Comparison of ENCODE assay signal across 18 cellular contexts in genomic region chrX:120311632-120312000, GRCh38. TPM values are rescaled to one million over a fixed set of nuclear protein-coding genes. Genes with fewer than 3 reads are reported as not detected.
DNase-seq lines count a peak whose midpoint lies in the region; ATAC-seq and TF ChIP-seq lines count a peak whose summit lies in the region.
"Had no signal": no experiment of that assay in that cellular context is flagged by ENCODE, and none has a peak within 500 bp of the region (broad histone marks: within the 10 kb centered on the region; RNA-seq: fewer than 3 reads in every experiment).

No MANE protein-coding gene starts in this region.

- CTCF ChIA-PET in Caco-2 (lab: Charles Lee) = interaction anchor here (0.6 kb wide), 1 partner anchor 154 kb away, joined by 3 read pairs; no protein-coding TSS in a partner anchor

- H3K9me3 Mint-ChIP-seq in Caco-2 (ENCODE audit: unreplicated experiment) (no peaks in the 10 kb centered on the region), memory B cell (no peaks in the 10 kb centered on the region)

- H3K4me3 Mint-ChIP-seq in Caco-2 (ENCODE audit: unreplicated experiment) = peak overlapping the region; percentile 67
- H3K4me3 Mint-ChIP-seq in memory B cell = peak overlapping the region; percentile 29

- no peak for TF ChIP-seq CTCF in Caco-2 (IDR thresholded peaks at IDR 0.05; ENCODE audit: insufficient read depth in 1 of 2, low read depth in 1 of 2, low read length in 1 of 2, severe bottlenecking in 1 of 2, unreplicated experiment in 1 of 2)

- ATAC-seq in memory B cell (ENCODE audit: low read depth) (no peak), GM21423 (IDR thresholded peaks at IDR 0.05; ENCODE audit: unreplicated experiment) (no peak), HG03571 (IDR thresholded peaks at IDR 0.05; ENCODE audit: unreplicated experiment) (no peak)

- intact Hi-C loops in Caco-2 (cut with micrococcal nuclease; ENCODE audit: unreplicated experiment) = no loop called here

- H3K27me3 ChIP-seq in Caco-2 (replicated peaks; ENCODE audit: control insufficient read depth, insufficient read depth, low read length) = no peaks in the 10 kb centered on the region

- H3K36me3 Mint-ChIP-seq in Caco-2 (ENCODE audit: insufficient read depth, unreplicated experiment) (no peaks in the 10 kb centered on the region), memory B cell (no peaks in the 10 kb centered on the region)

- H3K4me1 Mint-ChIP-seq in Caco-2 (ENCODE audit: low read depth, unreplicated experiment) (peaks cover 5% of the 10 kb centered on the region), memory B cell (peaks cover 10% of the 10 kb centered on the region)

- H3K36me3 ChIP-seq in Caco-2 (ENCODE audit: control insufficient read depth, insufficient read depth, low read length) = no peaks in the 10 kb centered on the region
- H3K36me3 ChIP-seq: tibial artery had no signal

- no peak for DNase-seq in Caco-2
- peak; percentile 19 for DNase-seq in H4 (ENCODE audit: low spot score)
- peak; percentile 78 for DNase-seq in NCI-H69 (lab: John Stamatoyannopoulos, UW)
- DNase-seq in memory B cell (ENCODE audit: low spot score in 2 of 2) = no peak
- no peak for DNase-seq in activated CD4-positive, alpha-beta T cell treated with anti-CD3 and anti-CD28 coated beads, Interleukin-2, amount 50 U/mL, for 4 hours
- no peak for DNase-seq in iPS-NIHi7 (ENCODE audit: extremely low spot score)
- DNase-seq: activated gamma-delta T cell treated with Interleukin-2 at 50 U/mL for 16 hours, AML-193, Karpas-422, NCI-H1694, NCI-H526 treated with DMSO at 0.1 percent for 48 hours, small intestine, tibial artery had no signal

- H3K27me3 Mint-ChIP-seq in Caco-2 (ENCODE audit: insufficient read depth, unreplicated experiment) = no peaks in the 10 kb centered on the region
- peaks cover 17% of the 10 kb centered on the region for H3K27me3 Mint-ChIP-seq in memory B cell

- no peaks in the 10 kb centered on the region for H3K9me3 ChIP-seq in Caco-2

- peaks cover 10% of the 10 kb centered on the region for H3K4me1 ChIP-seq in Caco-2

- POLR2A ChIA-PET in Caco-2 (lab: Charles Lee) = no interaction called here

- no TSS peak for BruUV-seq in Caco-2 (replicated peaks; lab: Mats Ljungman, UMichigan)

- no peak overlapping the region for H3K27ac Mint-ChIP-seq in Caco-2 (ENCODE audit: unreplicated experiment)
- H3K27ac Mint-ChIP-seq in memory B cell = no peak overlapping the region

- no peak overlapping the region for H3K4me3 ChIP-seq in Caco-2 (ENCODE audit: low read depth, low read length)

RNA-seq across cellular contexts. Expression of gene TMEM255A, which starts 0.4 kb away (rescaled TPM):
- total RNA-seq in Caco-2 (2022) = 2.9 and 3.8 TPM in 2 replicates
- 4.0 and 4.2 TPM in 2 replicates for total RNA-seq in H4 (2014; rRNA removed; shearing (Covaris generic))

RNA-seq across cellular contexts. Expression of gene ATP1B4, which starts 50.3 kb away (rescaled TPM):
- total RNA-seq in Caco-2 (2022) = not detected in 2 replicates
- total RNA-seq in H4 (2014; rRNA removed; shearing (Covaris generic)) = not detected in 2 replicates
- total RNA-seq: H7, left lobe of liver, posterior vena cava had no signal

Comparison
In these comparisons a context has a peak if more than half of its experiments do, and no peak if none do; other contexts are left out.
1. DNase-seq: peak in H4 (single experiment) and NCI-H69 (single experiment); none in Caco-2 (0 of 2), memory B cell (0 of 2), activated CD4-positive, alpha-beta T cell treated with anti-CD3 and anti-CD28 coated beads, Interleukin-2, amount 50 U/mL, for 4 hours (0 of 2) and iPS-NIHi7 (single experiment).